ENCODE assay signal across 1 cellular context in genomic region chr6:113011389-113011788, GRCh38.
TF ChIP-seq lines count a peak whose summit lies in the region.

No MANE protein-coding gene starts in this region.

TF ChIP-seq in IMR-90, 13 proteins besides CTCF, POLR2A, EP300 and RAD21:
- no peak for TF ChIP-seq BHLHE40 (IDR thresholded peaks at IDR 0.05; ENCODE audit: low read depth, low read length)
- no peak for TF ChIP-seq MXI1 (IDR thresholded peaks at IDR 0.05; ENCODE audit: borderline replicate concordance, low read depth, low read length)
- no peak for TF ChIP-seq CEBPB (IDR thresholded peaks at IDR 0.05; ENCODE audit: low read depth, low read length)
- TF ChIP-seq USF2 (IDR thresholded peaks at IDR 0.05; ENCODE audit: low read depth, low read length): no peak
- TF ChIP-seq FOS (IDR thresholded peaks at IDR 0.05; ENCODE audit: low read depth, low read length): no peak
- no peak for TF ChIP-seq RFX5 (IDR thresholded peaks at IDR 0.05; ENCODE audit: low read depth, low read length)
- no peak for TF ChIP-seq MAZ (IDR thresholded peaks at IDR 0.05; ENCODE audit: borderline replicate concordance, low read depth, low read length)
- no peak for TF ChIP-seq NFE2L2 (IDR thresholded peaks at IDR 0.05; ENCODE audit: low read depth, low read length)
- TF ChIP-seq CHD1 (IDR thresholded peaks at IDR 0.05; ENCODE audit: low read depth, low read length): no peak
- no peak for TF ChIP-seq SMC3 (IDR thresholded peaks at IDR 0.05; ENCODE audit: low read depth, low read length)
- no peak for TF ChIP-seq RCOR1 (IDR thresholded peaks at IDR 0.05; ENCODE audit: insufficient replicate concordance, low read length)
- no peak for TF ChIP-seq MAFK (IDR thresholded peaks at IDR 0.05; ENCODE audit: low read depth, low read length)
- TF ChIP-seq ELK1 (IDR thresholded peaks at IDR 0.05; ENCODE audit: borderline replicate concordance, low read depth, low read length): no peak
